In genomic region chr11:26743622-26744021, GRCh38 we compare ENCODE assay signal across 21 cellular contexts. TPM values are rescaled to one million over a fixed set of nuclear protein-coding genes. Genes with fewer than 3 reads are reported as not detected.
DNase-seq lines count a peak whose midpoint lies in the region; ATAC-seq, FAIRE-seq and TF ChIP-seq lines count a peak whose summit lies in the region.
"Had no signal": no experiment of that assay in that cellular context is flagged by ENCODE, and none has a peak within 500 bp of the region (broad histone marks: within the 10 kb centered on the region; RNA-seq: fewer than 3 reads in every experiment).

No MANE protein-coding gene starts in this region.

- H2AFZ ChIP-seq in KMS-11 (ENCODE audit: low read depth): no peak overlapping the region

- ATAC-seq in GM18907 (IDR thresholded peaks at IDR 0.05; ENCODE audit: unreplicated experiment) (peak; percentile 96), HG02588 (IDR thresholded peaks at IDR 0.05; ENCODE audit: unreplicated experiment) (peak; percentile 92), HG03045 (IDR thresholded peaks at IDR 0.05; ENCODE audit: unreplicated experiment) (peak; percentile 47), GM21737 (IDR thresholded peaks at IDR 0.05; ENCODE audit: unreplicated experiment) (no peak)
- ATAC-seq: activated CD8-positive, alpha-beta T cell treated with anti-CD3 and anti-CD28 coated beads, Interleukin-2, amount 10 ng/mL, durations not matched to agents 7 days and 5 days; activated naive CD8-positive, alpha-beta T cell treated with anti-CD3 and anti-CD28 coated beads, Interleukin-2, amount 50 U/mL, for 24 hours; stimulated activated memory B cell treated with anti-CD40 and anti-IgM and Interleukin-4, amounts not matched to agents 10 μg/mL and 1 μg/mL and 100 μg/mL, for 72 hours had no signal

- no peaks in the 10 kb centered on the region for H3K36me3 ChIP-seq in KMS-11 (ENCODE audit: insufficient read depth)
- H3K36me3 ChIP-seq: prostate gland, spleen, transverse colon, WERI-Rb-1 had no signal

- H3K9ac ChIP-seq in KMS-11: no peak overlapping the region

- H3K27me3 ChIP-seq in KMS-11 (ENCODE audit: insufficient read depth, low read depth): no peaks in the 10 kb centered on the region
- H3K27me3 ChIP-seq: spleen, transverse colon had no signal

- H3K27ac ChIP-seq in KMS-11: 0 out of 2 replicates have a peak overlapping the region, but pooled peaks have one; percentile 19
- H3K27ac ChIP-seq: prostate gland, spleen, transverse colon, WERI-Rb-1 had no signal

- peak overlapping the region; percentile 61 for H3K4me2 ChIP-seq in KMS-11

- no peak for TF ChIP-seq CTCF in KMS-11 (conservative IDR thresholded peaks at IDR 0.05; ENCODE audit: low read depth, low read length)

- FAIRE-seq in urothelium cell line (lab: Jason Lieb, UNC): no peak

- no peaks in the 10 kb centered on the region for H3K79me2 ChIP-seq in KMS-11 (ENCODE audit: insufficient read depth, low read depth)

- H3K4me3 ChIP-seq in KMS-11 (IDR thresholded peaks at IDR 0.05; ENCODE audit: insufficient read depth, low read depth, low read length): no peak overlapping the region
- H3K4me3 ChIP-seq: prostate gland, spleen, transverse colon had no signal

- H4K20me1 ChIP-seq in KMS-11 (ENCODE audit: insufficient read depth): no peaks in the 10 kb centered on the region

- H3K4me1 ChIP-seq in KMS-11 (ENCODE audit: low read depth, poor library complexity, severe bottlenecking): peaks cover 38% of the 10 kb centered on the region
- H3K4me1 ChIP-seq: prostate gland, spleen had no signal

- DNase-seq in mucosa of gallbladder (ENCODE audit: low spot score) (no peak), urothelium cell line (ENCODE audit: low spot score) (no peak), epidermal melanocyte (ENCODE audit: insufficient read length, low spot score) (no peak)
- DNase-seq: activated CD8-positive, alpha-beta T cell treated with anti-CD3 and anti-CD28 coated beads, Interleukin-2, amount 10 ng/mL, durations not matched to agents 7 days and 5 days; activated naive CD8-positive, alpha-beta T cell treated with anti-CD3 and anti-CD28 coated beads, Interleukin-2, amount 50 U/mL, for 24 hours; activated T-cell treated with anti-CD3 and anti-CD28 coated beads, Interleukin-2, amount 50 U/mL, for 48 hours; kidney glomerular epithelial cell; NCI-H146; NCI-H226; Right ventricle myocardium superior; spleen; transverse colon; WERI-Rb-1 had no signal

RNA-seq across cellular contexts. Expression of gene SLC5A12, which starts 21.8 kb away (rescaled TPM):
- 0.26 TPM for total RNA-seq in mucosa of gallbladder
- total RNA-seq: activated CD8-positive, alpha-beta T cell treated with anti-CD3 and anti-CD28 coated beads, Interleukin-2, amount 10 ng/mL, durations not matched to agents 7 days and 5 days; prostate gland; Right ventricle myocardium superior; T-helper 1 cell treated with Interleukin-12 subunit alpha and Interleukin-12 subunit beta and Interleukin-4 antibody, amounts not matched to agents 30 ng/mL and 1 ng/mL, for 36 hours had no signal
